1 cellular context compared by ENCODE assay signal in genomic region chr1:150165622-150166612, GRCh38.
A peak's percentile ranks its signal among the peaks of the same experiment; 100 is the strongest.
TF ChIP-seq lines count a peak whose summit lies in the region.

No MANE protein-coding gene starts in this region.

TF ChIP-seq in HEK293, 187 proteins besides CTCF, POLR2A, EP300 and RAD21 (continued from another document):
- no peak for TF ChIP-seq ZNF138 (tag by site-specific recombination; IDR thresholded peaks at IDR 0.05; ENCODE audit: borderline replicate concordance)
- TF ChIP-seq ZNF654 (tag by site-specific recombination; IDR thresholded peaks at IDR 0.05; ENCODE audit: low read depth): peak; percentile 74
- TF ChIP-seq ZNF302 (tag by site-specific recombination; IDR thresholded peaks at IDR 0.05; ENCODE audit: low read depth): no peak
- no peak for TF ChIP-seq ZNF513 (tag by site-specific recombination; IDR thresholded peaks at IDR 0.05)
- no peak for TF ChIP-seq ZNF571 (tag by site-specific recombination; IDR thresholded peaks at IDR 0.05)
- peak; percentile 49; the same call in 1 of the 2 replicates for TF ChIP-seq ZFP69B (tag by site-specific recombination; IDR thresholded peaks at IDR 0.05)
